ENCODE assay signal across 8 cellular contexts in genomic region chr1:207004931-207005830, GRCh38. TPM values are rescaled to one million over a fixed set of nuclear protein-coding genes. Genes with fewer than 3 reads are reported as not detected.
A peak's percentile ranks its signal among the peaks of the same experiment; 100 is the strongest.
DNase-seq lines count a peak whose midpoint lies in the region; ATAC-seq and TF ChIP-seq lines count a peak whose summit lies in the region.

No MANE protein-coding gene starts in this region.

- TF ChIP-seq POLR2A in testis (IDR thresholded peaks at IDR 0.05), result no peak

- no peak overlapping the region for H3K4me3 ChIP-seq in testis

- intact Hi-C loops in left colon (cut with DNase I, micrococcal nuclease) (no loop called here), testis (cut with DNase I; ENCODE audit: low total_unique reads) (no loop called here)

- H3K4me1 ChIP-seq in testis, result peaks cover 12% of the 10 kb centered on the region

- ATAC-seq in left colon, result peak; percentile 66
- ATAC-seq in HG02852 (IDR thresholded peaks at IDR 0.05; ENCODE audit: unreplicated experiment), result no peak

- WGBS in testis, 2 donors, result 53 to 54% methylated on average over 9 of the region's 9 CpGs

- H3K27ac ChIP-seq in testis, result no peak overlapping the region

- H3K9me3 ChIP-seq in testis, result no peaks in the 10 kb centered on the region

- peak; percentile 9 to 63 for DNase-seq in NCI-H526 (lab: John Stamatoyannopoulos, UW)
- no peak for DNase-seq in NCI-H526 treated with DMSO at 0.1 percent for 48 hours (lab: John Stamatoyannopoulos, UW)
- DNase-seq in M059J (ENCODE audit: low read depth), result peak; percentile 84
- peak; percentile 62 for DNase-seq in SKM-1 (lab: John Stamatoyannopoulos, UW; ENCODE audit: unreplicated experiment)
- DNase-seq in cerebellar cortex (ENCODE audit: low spot score), result peak; percentile 47
- peak; percentile 70 to 75 for DNase-seq in left colon
- peak; percentile 79 for DNase-seq in testis

- no peaks in the 10 kb centered on the region for H3K36me3 ChIP-seq in testis (ENCODE audit: low read depth, missing control alignments)

- TF ChIP-seq CTCF in testis (IDR thresholded peaks at IDR 0.05), result peak in 2 of 3 experiments; percentile 42 to 45

- H3K27me3 ChIP-seq in testis, result no peaks in the 10 kb centered on the region

RNA-seq across cellular contexts. Expression of gene C1orf116, which starts 27.4 kb away (rescaled TPM):
- total RNA-seq in M059J (2014; rRNA removed; shearing (Covaris generic)), result not detected in 2 replicates
- total RNA-seq in left colon (10 to 100 TPM; 17.2 to 31.6 TPM), testis (under 1 TPM; 0.31 to 0.71 TPM)
- polyA plus RNA-seq in testis (ENCODE audit: insufficient read depth, low read depth, low replicate concordance), result 0.88 TPM

RNA-seq across cellular contexts. Expression of gene FCAMR, which starts 34.9 kb away (rescaled TPM):
- not detected in 2 replicates for total RNA-seq in M059J (2014; rRNA removed; shearing (Covaris generic))
- 1 to 10 TPM in 1 of 2 donors, under 1 TPM in 1; 0.53 to 1.0 TPM for total RNA-seq in left colon
- total RNA-seq in testis, result under 1 TPM in 1 of 2 donors, not detected in 1; 0.31 TPM
- 0.41 TPM for polyA plus RNA-seq in testis (ENCODE audit: insufficient read depth, low read depth, low replicate concordance)

RNA-seq across cellular contexts. Expression of gene YOD1, which starts 45.8 kb away (rescaled TPM):
- 5.1 and 6.0 TPM in 2 replicates for total RNA-seq in M059J (2014; rRNA removed; shearing (Covaris generic))
- total RNA-seq in left colon (1 to 10 TPM; 6.6 to 7.2 TPM), testis (10 to 100 TPM; 10.9 to 12.3 TPM)
- 8.7 TPM for polyA plus RNA-seq in testis (ENCODE audit: insufficient read depth, low read depth, low replicate concordance)

RNA-seq across cellular contexts. Expression of gene PFKFB2, which starts 47.9 kb away (rescaled TPM):
- 6.4 and 6.5 TPM in 2 replicates for total RNA-seq in M059J (2014; rRNA removed; shearing (Covaris generic))
- total RNA-seq in left colon (100 to 1,000 TPM; 104 to 117 TPM), testis (10 to 100 TPM; 13.9 to 17.6 TPM)
- 12.9 TPM for polyA plus RNA-seq in testis (ENCODE audit: insufficient read depth, low read depth, low replicate concordance)

RNA-seq across cellular contexts. Expression of gene PIGR, which starts 58.9 kb away (rescaled TPM):
- total RNA-seq in M059J (2014; rRNA removed; shearing (Covaris generic)), result 0.10 TPM in 1 of 2 replicates, not detected in the other
- total RNA-seq in left colon (over 10,000 TPM; 10,148 to 12,746 TPM), testis (not detected)
- polyA plus RNA-seq in testis (ENCODE audit: insufficient read depth, low read depth, low replicate concordance), result 0.38 TPM

Comparison
In these comparisons a context has a peak if more than half of its experiments do, and no peak if none do; other contexts are left out.
1. RNA of gene C1orf116, which starts 27.4 kb away (total RNA-seq): 17.2 to 31.6 TPM in left colon; 0.31 to 0.71 TPM in testis and not detected in M059J; every median in the first group is over 10 times any median in the second.